In the genomic region with DNA sequence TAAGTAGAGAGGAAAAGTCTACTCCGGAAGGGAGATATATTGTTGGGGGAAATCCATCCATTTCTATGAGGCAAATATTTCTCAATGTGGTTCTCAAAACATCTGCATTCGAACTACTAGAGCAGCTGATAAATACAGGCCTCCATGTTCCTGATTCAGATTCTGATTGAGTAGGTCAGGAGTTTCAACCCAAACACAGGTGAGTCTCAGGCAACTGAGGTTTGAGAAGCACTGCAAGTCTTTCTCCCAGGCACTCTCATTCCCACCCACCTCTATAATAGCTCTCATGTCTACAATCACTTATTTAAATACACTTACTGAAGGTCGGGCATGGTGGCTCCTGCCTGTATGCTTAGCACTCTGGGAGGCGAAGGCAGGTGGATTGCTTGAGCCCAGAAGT, we compare ENCODE assay signal across 24 cellular contexts.
"Had no signal": no experiment of that assay in that cellular context is flagged by ENCODE, and none has a peak within 500 bp of the region (broad histone marks: within the 10 kb centered on the region; RNA-seq: fewer than 3 reads in every experiment).

No MANE protein-coding gene starts in this region.

- H3K9me3 Mint-ChIP-seq: effector memory CD8-positive, alpha-beta T cell; endodermal cell; mesothelial cell of epicardium; naive thymus-derived CD8-positive, alpha-beta T cell had no signal

- DNase-seq: dermis blood vessel endothelial cell; dorsolateral prefrontal cortex; effector CD8-positive, alpha-beta T cell; effector memory CD8-positive, alpha-beta T cell; endodermal cell; erythroblast; esophagus squamous epithelium; foreskin fibroblast; foreskin melanocyte; gastrocnemius medialis; glutamatergic neuron; head of caudate nucleus; heart right ventricle; hippocampal formation; left cardiac atrium; left lung; left ventricle myocardium superior; lower lobe of right lung; mesenchymal stem cell; mucosa of descending colon; naive B cell; naive thymus-derived CD8-positive, alpha-beta T cell had no signal

- ATAC-seq: effector memory CD8-positive, alpha-beta T cell; esophagus mucosa; gastrocnemius medialis; heart right ventricle; left cardiac atrium; left lung; left ventricle myocardium superior; lower lobe of right lung; mucosa of descending colon; naive thymus-derived CD8-positive, alpha-beta T cell had no signal

- H3K27ac Mint-ChIP-seq: effector memory CD8-positive, alpha-beta T cell; endodermal cell; mesothelial cell of epicardium; naive B cell; naive thymus-derived CD8-positive, alpha-beta T cell had no signal

- H3K36me3 Mint-ChIP-seq: mesothelial cell of epicardium, naive B cell had no signal

- H3K4me1 Mint-ChIP-seq: naive B cell; naive thymus-derived CD8-positive, alpha-beta T cell had no signal

- H3K4me3 Mint-ChIP-seq: effector memory CD8-positive, alpha-beta T cell; endodermal cell; mesothelial cell of epicardium; naive B cell; naive thymus-derived CD8-positive, alpha-beta T cell had no signal
